In the genomic region with DNA sequence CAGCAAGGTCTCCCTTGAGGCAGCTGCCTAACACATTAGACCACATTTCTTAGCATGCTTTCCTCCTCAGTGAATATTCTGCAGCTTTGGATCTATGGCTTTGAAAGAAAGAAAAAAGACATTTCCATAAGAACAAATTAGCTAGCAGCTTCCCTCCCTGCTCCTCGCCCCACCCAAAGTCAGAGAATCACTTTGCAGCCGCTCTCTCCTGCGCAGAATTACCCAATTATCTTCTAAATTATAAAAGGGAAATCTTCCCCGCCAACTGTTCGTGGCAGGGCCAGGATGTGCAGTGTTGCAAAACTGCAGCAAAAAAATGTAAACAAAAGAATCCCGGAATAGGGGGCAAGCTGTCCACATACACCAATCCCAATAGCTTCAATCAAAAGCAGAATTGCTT, we compare ENCODE assay signal across 18 cellular contexts.
A peak's percentile ranks its signal among the peaks of the same experiment; 100 is the strongest.
DNase-seq lines count a peak whose midpoint lies in the region; ATAC-seq and TF ChIP-seq lines count a peak whose summit lies in the region.
"Had no signal": no experiment of that assay in that cellular context is flagged by ENCODE, and none has a peak within 500 bp of the region (broad histone marks: within the 10 kb centered on the region; RNA-seq: fewer than 3 reads in every experiment).

No MANE protein-coding gene starts in this region.

- no peaks in the 10 kb centered on the region for H3K9me3 Mint-ChIP-seq in GM23338
- H3K9me3 Mint-ChIP-seq in brain: peaks cover 0 to 27% (median 3%) of the 10 kb centered on the region in 5 experiments
- H3K9me3 Mint-ChIP-seq: H9 had no signal

- H3K4me3 ChIP-seq in GM23338 (no peak overlapping the region), tibial nerve (no peak overlapping the region)
- H3K4me3 ChIP-seq: BLaER1, GM23248, K562, SJCRH30 had no signal

- H3K27me3 ChIP-seq in GM23338 (ENCODE audit: insufficient read depth): no peaks in the 10 kb centered on the region
- H3K27me3 ChIP-seq in tibial nerve: no peaks in the 10 kb centered on the region
- H3K27me3 ChIP-seq: BLaER1, SJCRH30 had no signal

- 36 to 49% methylated on average over 6 of the region's 6 CpGs for WGBS in tibial nerve, 2 donors

- ATAC-seq in GM23338: no peak
- ATAC-seq: K562 had no signal

- no peak overlapping the region for H2AFZ ChIP-seq in GM23338
- H2AFZ ChIP-seq: GM23248 had no signal

- H3K27ac ChIP-seq in GM23338 (ENCODE audit: low read depth) (no peak overlapping the region), tibial nerve (no peak overlapping the region)
- H3K27ac ChIP-seq: BLaER1, GM23248, SJCRH30 had no signal

- H3K9me2 ChIP-seq in GM23338 (ENCODE audit: insufficient read depth): no peaks in the 10 kb centered on the region

- no peaks in the 10 kb centered on the region for H4K20me1 ChIP-seq in GM23338 (replicated peaks; ENCODE audit: insufficient read depth)
- H4K20me1 ChIP-seq: BLaER1 had no signal

- H3K27ac Mint-ChIP-seq in GM23338: no peak overlapping the region
- H3K27ac Mint-ChIP-seq in brain: peak overlapping the region in 1 of 5 experiments; percentile 41
- H3K27ac Mint-ChIP-seq: CD4-positive, CD25-positive, alpha-beta regulatory T cell; H9 had no signal

- TF ChIP-seq CTCF in GM23338 (conservative IDR thresholded peaks at IDR 0.05; ENCODE audit: low read depth in 2 of 2): no peak
- TF ChIP-seq CTCF in brain (conservative IDR thresholded peaks at IDR 0.05): no peak
- no peak for TF ChIP-seq CTCF in tibial nerve (IDR thresholded peaks at IDR 0.05)

- TF ChIP-seq EP300 in tibial nerve (IDR thresholded peaks at IDR 0.05): no peak

- no peak for TF ChIP-seq POLR2A in tibial nerve (IDR thresholded peaks at IDR 0.05)

- H3F3A ChIP-seq in GM23338 (replicated peaks; ENCODE audit: low read depth): no peaks in the 10 kb centered on the region

- no peaks in the 10 kb centered on the region for H3K9me3 ChIP-seq in tibial nerve
- H3K9me3 ChIP-seq: BLaER1, SJCRH30 had no signal

- intact Hi-C loops in posterior cingulate gyrus (cut with DNase I): no loop called here

- peak overlapping the region; percentile 62; the same call in 1 of the 2 replicates for H3K4me2 ChIP-seq in GM23338
- H3K4me2 ChIP-seq: BLaER1 had no signal

- H3K36me3 ChIP-seq in GM23338 (ENCODE audit: insufficient read depth) (no peaks in the 10 kb centered on the region), tibial nerve (no peaks in the 10 kb centered on the region)
- H3K36me3 ChIP-seq: BLaER1, SJCRH30 had no signal

- H3K4me3 Mint-ChIP-seq in GM23338 (no peak overlapping the region), brain (peak overlapping the region in 3 of 5 experiments; percentile 7 to 53 (median 19))
- H3K4me3 Mint-ChIP-seq: CD4-positive, CD25-positive, alpha-beta regulatory T cell; H9 had no signal

- H3K4me1 ChIP-seq in GM23338 (ENCODE audit: insufficient read depth) (peaks cover 6% of the 10 kb centered on the region; the same call in 1 of the 2 replicates), tibial nerve (no peaks in the 10 kb centered on the region)
- H3K4me1 ChIP-seq: BLaER1, SJCRH30 had no signal

- DNase-seq in GM23338 (ENCODE audit: low spot score): no peak
- DNase-seq in NCI-H146 treated with DMSO at 0.1 percent for 48 hours (lab: John Stamatoyannopoulos, UW; ENCODE audit: unreplicated experiment): peak; percentile 15
- peak; percentile 22 for DNase-seq in putamen (ENCODE audit: low spot score)
- DNase-seq in tibial nerve (ENCODE audit: low spot score in 2 of 2): no peak
- DNase-seq in posterior cingulate gyrus: no peak
- DNase-seq in stimulated activated CD4-positive, alpha-beta T cell treated with anti-CD3 and anti-CD28 coated beads, Interleukin-1b, Interleukin-23, amount 100 ng/mL, for 48 hours: no peak
- DNase-seq: CD4-positive, CD25-positive, alpha-beta regulatory T cell; GM23248; H9; Kasumi-1; NCI-H1092 treated with DMSO at 0.1 percent for 48 hours; NCI-H187 treated with DMSO at 0.1 percent for 48 hours; NCI-H2171 treated with DMSO at 0.1 percent for 48 hours; NCI-H524; SJCRH30 had no signal

- no peaks in the 10 kb centered on the region for H3K79me2 ChIP-seq in GM23338 (replicated peaks; ENCODE audit: insufficient read depth)

- no peaks in the 10 kb centered on the region for H3K27me3 Mint-ChIP-seq in GM23338 (ENCODE audit: insufficient read depth, low read depth, poor library complexity)
- peaks cover 52% of the 10 kb centered on the region for H3K27me3 Mint-ChIP-seq in brain
- H3K27me3 Mint-ChIP-seq: CD4-positive, CD25-positive, alpha-beta regulatory T cell had no signal

- H3K4me1 Mint-ChIP-seq in GM23338: peaks cover 17% of the 10 kb centered on the region; the same call in 2 of the 3 replicates
- H3K4me1 Mint-ChIP-seq in brain: peaks cover 23% of the 10 kb centered on the region
- H3K4me1 Mint-ChIP-seq: CD4-positive, CD25-positive, alpha-beta regulatory T cell had no signal

- H3K36me3 Mint-ChIP-seq in GM23338 (ENCODE audit: low read depth) (no peaks in the 10 kb centered on the region; the same call in 2 of the 3 replicates), brain (no peaks in the 10 kb centered on the region)
- H3K36me3 Mint-ChIP-seq: CD4-positive, CD25-positive, alpha-beta regulatory T cell had no signal

TF ChIP-seq in GM23338, 12 proteins besides CTCF, POLR2A, EP300 and RAD21:
- no peak for TF ChIP-seq ZNF114 (CRISPR knock-in tag; IDR thresholded peaks at IDR 0.05)
- TF ChIP-seq ZNF331 (CRISPR knock-in tag; IDR thresholded peaks at IDR 0.05; ENCODE audit: low read depth): no peak
- no peak for TF ChIP-seq POLR2AphosphoS5 (IDR thresholded peaks at IDR 0.05; ENCODE audit: low read depth)
- TF ChIP-seq JUNB (IDR thresholded peaks at IDR 0.05; ENCODE audit: unreplicated experiment): no peak
- no peak for TF ChIP-seq EZH2phosphoT487 (IDR thresholded peaks at IDR 0.05; ENCODE audit: unreplicated experiment)
- TF ChIP-seq STAT1 (IDR thresholded peaks at IDR 0.05; ENCODE audit: unreplicated experiment): no peak
- TF ChIP-seq, protein P1, sequence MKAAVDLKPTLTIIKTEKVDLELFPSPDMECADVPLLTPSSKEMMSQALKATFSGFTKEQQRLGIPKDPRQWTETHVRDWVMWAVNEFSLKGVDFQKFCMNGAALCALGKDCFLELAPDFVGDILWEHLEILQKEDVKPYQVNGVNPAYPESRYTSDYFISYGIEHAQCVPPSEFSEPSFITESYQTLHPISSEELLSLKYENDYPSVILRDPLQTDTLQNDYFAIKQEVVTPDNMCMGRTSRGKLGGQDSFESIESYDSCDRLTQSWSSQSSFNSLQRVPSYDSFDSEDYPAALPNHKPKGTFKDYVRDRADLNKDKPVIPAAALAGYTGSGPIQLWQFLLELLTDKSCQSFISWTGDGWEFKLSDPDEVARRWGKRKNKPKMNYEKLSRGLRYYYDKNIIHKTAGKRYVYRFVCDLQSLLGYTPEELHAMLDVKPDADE (IDR thresholded peaks at IDR 0.05): no peak
- no peak for TF ChIP-seq NANOG (IDR thresholded peaks at IDR 0.05; ENCODE audit: borderline replicate concordance)
- TF ChIP-seq EZH2 (IDR thresholded peaks at IDR 0.05; ENCODE audit: low read depth, unreplicated experiment): no peak

Comparison
In these comparisons a context has a peak if more than half of its experiments do, and no peak if none do; other contexts are left out.
1. DNase-seq: peak in NCI-H146 treated with DMSO at 0.1 percent for 48 hours (single experiment) and putamen (single experiment); none in GM23338 (single experiment), tibial nerve (0 of 2), posterior cingulate gyrus (0 of 10) and stimulated activated CD4-positive, alpha-beta T cell treated with anti-CD3 and anti-CD28 coated beads, Interleukin-1b, Interleukin-23, amount 100 ng/mL, for 48 hours (single experiment).